8 cellular contexts compared by ENCODE assay signal in genomic region chr17:15999141-15999973, GRCh38. TPM values are rescaled to one million over a fixed set of nuclear protein-coding genes. Genes with fewer than 3 reads are reported as not detected.
DNase-seq lines count a peak whose midpoint lies in the region; TF ChIP-seq lines count a peak whose summit lies in the region.

Gene TTC19, plus strand, starts transcription at chr17:15999824. Its CDS starts 25 bp downstream, at chr17:15999849.
Gene ZSWIM7, minus strand, starts transcription at chr17:15999704. Its CDS starts 110 bp downstream, at chr17:15999594.

- H3K9me3 ChIP-seq in SJSA1 (replicated peaks) (no peaks in the 10 kb centered on the region; the same call in 1 of the 2 replicates), neuron (ENCODE audit: low read length) (peaks cover 6% of the 10 kb centered on the region)

- H3K27me3 ChIP-seq in SJSA1 (replicated peaks) (no peaks in the 10 kb centered on the region), neuron (ENCODE audit: insufficient read depth, low read length) (no peaks in the 10 kb centered on the region)

- H3K36me3 ChIP-seq in SJSA1 (peaks cover 37% of the 10 kb centered on the region), neuron (ENCODE audit: insufficient read depth, low read length) (peaks cover 39% of the 10 kb centered on the region)

- peaks cover 21% of the 10 kb centered on the region for H3K4me1 ChIP-seq in SJSA1 (replicated peaks)
- peaks cover 10% of the 10 kb centered on the region for H3K4me1 ChIP-seq in neuron (ENCODE audit: insufficient read depth, low read length)

- TF ChIP-seq CTCF in HFF-Myc (IDR thresholded peaks at IDR 0.05; ENCODE audit: low read depth, low read length, missing control alignments): no peak

- H3K4me3 ChIP-seq in HFF-Myc (replicated peaks; ENCODE audit: low read depth, low read length) (peak within 1 kb of the TSS; percentile 71), SJSA1 (peak within 1 kb of the TSS; percentile 65), neuron (ENCODE audit: low read length) (peak within 1 kb of the TSS; percentile 75)

- peak within 1 kb of the TSS; percentile 75 for H3K27ac ChIP-seq in SJSA1

- DNase-seq in GM04504 (ENCODE audit: low read depth): peak; percentile 79
- peak; percentile 74 for DNase-seq in HFF-Myc (ENCODE audit: extremely low read depth, low read depth)
- DNase-seq in MV-4-11 (lab: John Stamatoyannopoulos, UW): peak; percentile 88
- DNase-seq in SJSA1 (ENCODE audit: low read depth in 1 of 2, low spot score in 2 of 2): peak; percentile 94 to 96
- peak; percentile 94 for DNase-seq in activated naive CD4-positive, alpha-beta T cell treated with Interleukin-2 at 50 U/mL for 16 hours
- peak; percentile 93 for DNase-seq in foreskin melanocyte
- peak; percentile 85 for DNase-seq in stromal cell of bone marrow (ENCODE audit: low read depth)

- H2AFZ ChIP-seq in neuron (ENCODE audit: low read depth, low read length): peak within 1 kb of the TSS; percentile 72

RNA-seq across cellular contexts. Expression of gene TTC19, which starts in this region (rescaled TPM):
- total RNA-seq in SJSA1 (2014; rRNA removed; shearing (Covaris generic)): 23.1 and 28.9 TPM in 2 replicates

RNA-seq across cellular contexts. Expression of gene ZSWIM7, which starts in this region (rescaled TPM):
- 16.2 and 18.8 TPM in 2 replicates for total RNA-seq in SJSA1 (2014; rRNA removed; shearing (Covaris generic))

Comparison
In these comparisons a context has a peak if more than half of its experiments do, and no peak if none do; other contexts are left out.
1. Peak in every context shown above with its lines: DNase-seq, H3K4me3 ChIP-seq and H3K27ac ChIP-seq.